13 cellular contexts compared by ENCODE assay signal in genomic region chr5:149749481-149750365, GRCh38. TPM values are rescaled to one million over a fixed set of nuclear protein-coding genes. Genes with fewer than 3 reads are reported as not detected.
DNase-seq lines count a peak whose midpoint lies in the region; ATAC-seq and TF ChIP-seq lines count a peak whose summit lies in the region.
"Had no signal": no experiment of that assay in that cellular context is flagged by ENCODE, and none has a peak within 500 bp of the region (broad histone marks: within the 10 kb centered on the region; RNA-seq: fewer than 3 reads in every experiment).

No MANE protein-coding gene starts in this region.

- H3K4me1 Mint-ChIP-seq in type B pancreatic cell (ENCODE audit: unreplicated experiment) = peaks cover 30% of the 10 kb centered on the region
- H3K4me1 Mint-ChIP-seq in T-helper 17 cell = peaks cover 24% of the 10 kb centered on the region

- no peak for TF ChIP-seq POLR2A in heart left ventricle (IDR thresholded peaks at IDR 0.05)

- peaks cover 0 to 70% (median 33%) of the 10 kb centered on the region in 12 donors for H3K4me1 ChIP-seq in heart left ventricle

- H3K36me3 ChIP-seq in heart left ventricle (no peaks in the 10 kb centered on the region), WERI-Rb-1 (no peaks in the 10 kb centered on the region)
- H3K36me3 ChIP-seq: neutrophil, thyroid gland had no signal

- TF ChIP-seq CTCF in heart left ventricle (IDR thresholded peaks at IDR 0.05) (no peak), WERI-Rb-1 (IDR thresholded peaks at IDR 0.05; ENCODE audit: low read depth, low read length) (no peak), type B pancreatic cell (conservative IDR thresholded peaks at IDR 0.05) (no peak)

- no peak overlapping the region for H3K4me3 Mint-ChIP-seq in type B pancreatic cell
- no peak overlapping the region for H3K4me3 Mint-ChIP-seq in T-helper 17 cell

- H3K27me3 Mint-ChIP-seq in type B pancreatic cell = no peaks in the 10 kb centered on the region
- no peaks in the 10 kb centered on the region for H3K27me3 Mint-ChIP-seq in T-helper 17 cell

- H3K27ac ChIP-seq in heart left ventricle (peak overlapping the region in 7 of 12 donors; percentile 14 to 61 (median 33)), WERI-Rb-1 (no peak overlapping the region)
- H3K27ac ChIP-seq: neutrophil, thyroid gland had no signal

- H3K27ac Mint-ChIP-seq in type B pancreatic cell (peak overlapping the region; percentile 58), T-helper 17 cell (no peak overlapping the region)

- intact Hi-C loops in heart left ventricle (cut with DNase I) = loop anchor here in 2 of 10 donors (1.0 to 5.0 kb wide), 2 partner anchors 14 to 92 kb away; no protein-coding TSS in a partner anchor
- intact Hi-C loops in Right ventricle myocardium inferior (cut with DNase I) = no loop called here

- no peaks in the 10 kb centered on the region for H3K9me3 Mint-ChIP-seq in type B pancreatic cell

- WGBS in heart left ventricle, 4 donors = 41 to 51% (median 47%) methylated on average over 8 of the region's 8 CpGs

- H3K27me3 ChIP-seq in heart left ventricle = no peaks in the 10 kb centered on the region
- H3K27me3 ChIP-seq in WERI-Rb-1 (ENCODE audit: insufficient read depth, low read depth, severe bottlenecking) = no peaks in the 10 kb centered on the region
- H3K27me3 ChIP-seq: neutrophil, thyroid gland had no signal

- H3K4me3 ChIP-seq in heart left ventricle = no peak overlapping the region
- no peak overlapping the region for H3K4me3 ChIP-seq in WERI-Rb-1 (ENCODE audit: low read depth, low read length)
- H3K4me3 ChIP-seq: thyroid gland had no signal

- H3K36me3 Mint-ChIP-seq in type B pancreatic cell = no peaks in the 10 kb centered on the region
- H3K36me3 Mint-ChIP-seq in T-helper 17 cell (ENCODE audit: low read depth) = peaks cover 4% of the 10 kb centered on the region

- DNase-seq in heart left ventricle (peak in 1 of 5 donors; percentile 4), Right ventricle myocardium inferior (ENCODE audit: missing footprints) (no peak), WERI-Rb-1 (peak; percentile 44), inferior parietal cortex (ENCODE audit: extremely low spot score) (peak; percentile 47), type B pancreatic cell (ENCODE audit: extremely low spot score, unreplicated experiment) (no peak), T-helper 17 cell (no peak)
- DNase-seq in activated CD4-positive, alpha-beta T cell treated with anti-CD3 and anti-CD28 coated beads for 48 hours = no peak
- DNase-seq: activated CD4-positive, CD25-positive, alpha-beta regulatory T cell treated with anti-CD3 and anti-CD28 coated beads, Interleukin-2, amount 50 U/mL, for 72 hours; NCI-H187 treated with DMSO at 0.1 percent for 48 hours; stimulated activated CD4-positive, alpha-beta T cell treated with anti-CD3 and anti-CD28 coated beads, Interleukin-4, amount 100 ng/mL, for 4 hours; thyroid gland had no signal

- ATAC-seq in heart left ventricle (no peak), Right ventricle myocardium inferior (no peak), HG02884 (IDR thresholded peaks at IDR 0.05; ENCODE audit: unreplicated experiment) (no peak), T-helper 17 cell (no peak)

- H3K9me3 ChIP-seq in heart left ventricle = no peaks in the 10 kb centered on the region
- no peaks in the 10 kb centered on the region for H3K9me3 ChIP-seq in WERI-Rb-1 (ENCODE audit: severe bottlenecking)
- H3K9me3 ChIP-seq in T-helper 17 cell (ENCODE audit: control insufficient read depth, low read length, poor library complexity, severe bottlenecking) = no peaks in the 10 kb centered on the region
- H3K9me3 ChIP-seq: neutrophil, thyroid gland had no signal

RNA-seq across cellular contexts. Expression of gene PPARGC1B, which starts 19.6 kb away (rescaled TPM):
- total RNA-seq in heart left ventricle = 10 to 100 TPM; 17.8 to 34.3 (median 24.4) TPM
- polyA plus RNA-seq in heart left ventricle = 10 to 100 TPM in 1 of 2 donors, 1 to 10 TPM in 1; 5.0 to 12.8 TPM
- total RNA-seq in Right ventricle myocardium inferior = 30.1 TPM
- total RNA-seq in type B pancreatic cell (ENCODE audit: low replicate concordance) = 5.4 and 8.5 TPM in 2 replicates
- total RNA-seq in T-helper 17 cell = 1 to 10 TPM; 4.4 to 4.6 TPM

Comparison
In these comparisons a context has a peak if more than half of its experiments do, and no peak if none do; other contexts are left out.
1. DNase-seq: peak in WERI-Rb-1 (single experiment) and inferior parietal cortex (single experiment); none in Right ventricle myocardium inferior (single experiment), type B pancreatic cell (single experiment), activated CD4-positive, alpha-beta T cell treated with anti-CD3 and anti-CD28 coated beads for 48 hours (single experiment) and T-helper 17 cell (0 of 3).